In genomic region chr13:26991508-26992181, GRCh38 we compare ENCODE assay signal across 16 cellular contexts.
DNase-seq lines count a peak whose midpoint lies in the region; ATAC-seq lines count a peak whose summit lies in the region.
"Had no signal": no experiment of that assay in that cellular context is flagged by ENCODE, and none has a peak within 500 bp of the region (broad histone marks: within the 10 kb centered on the region; RNA-seq: fewer than 3 reads in every experiment).

No MANE protein-coding gene starts in this region.

- H3K9me3 ChIP-seq in GM23248 (ENCODE audit: low read depth): no peaks in the 10 kb centered on the region
- H3K9me3 ChIP-seq: vagina had no signal

- no peaks in the 10 kb centered on the region for H3K36me3 ChIP-seq in GM23248 (ENCODE audit: low read depth)
- H3K36me3 ChIP-seq: vagina had no signal

- H3K36me3 Mint-ChIP-seq in activated naive CD4-positive, alpha-beta T cell treated with anti-CD3 and anti-CD28 coated beads, Interleukin-2, amount 10 ng/mL, durations not matched to agents 7 days and 5 days: no peaks in the 10 kb centered on the region
- H3K36me3 Mint-ChIP-seq: naive thymus-derived CD8-positive, alpha-beta T cell had no signal

- no peaks in the 10 kb centered on the region for H3K4me1 ChIP-seq in GM23248 (ENCODE audit: insufficient read depth)

- 57 to 58% methylated on average over 12 of the region's 12 CpGs for WGBS in GM23248 (ENCODE audit: low coverage in 1 of 2, low lambda C conversion rate in 2 of 2, missing lambda C conversion rate in 2 of 2), 2 experiments

- DNase-seq in C1 segment of cervical spinal cord (lab: John Stamatoyannopoulos, UW) (peak in 11 of 14 donors; percentile 15 to 78 (median 56)), islet precursor cell (peak; percentile 53), posterior vena cava (ENCODE audit: low spot score) (peak; percentile 66), GM23248 (no peak)
- no peak for DNase-seq in activated naive CD4-positive, alpha-beta T cell treated with anti-CD3 and anti-CD28 coated beads, Interleukin-2, amount 10 ng/mL, durations not matched to agents 7 days and 5 days
- DNase-seq: activated naive CD4-positive, alpha-beta T cell treated with Interleukin-2 at 50 U/mL for 16 hours; Calu3; foreskin fibroblast; naive thymus-derived CD8-positive, alpha-beta T cell; NCI-H1092 treated with DMSO at 0.1 percent for 48 hours; stimulated activated CD4-positive, alpha-beta T cell treated with anti-CD3 and anti-CD28 coated beads, Interleukin-4, amount 100 ng/mL, for 4 hours had no signal

- H3K4me1 Mint-ChIP-seq in activated naive CD4-positive, alpha-beta T cell treated with anti-CD3 and anti-CD28 coated beads, Interleukin-2, amount 10 ng/mL, durations not matched to agents 7 days and 5 days: no peaks in the 10 kb centered on the region
- H3K4me1 Mint-ChIP-seq: naive thymus-derived CD8-positive, alpha-beta T cell had no signal

- H3K27me3 Mint-ChIP-seq in activated naive CD4-positive, alpha-beta T cell treated with anti-CD3 and anti-CD28 coated beads, Interleukin-2, amount 10 ng/mL, durations not matched to agents 7 days and 5 days: peaks cover 30% of the 10 kb centered on the region

- H3F3A ChIP-seq in GM23248 (ENCODE audit: insufficient read depth): no peaks in the 10 kb centered on the region

- no peak for ATAC-seq in HG03039 (IDR thresholded peaks at IDR 0.05; ENCODE audit: unreplicated experiment)
- no peak for ATAC-seq in GM21576 (IDR thresholded peaks at IDR 0.05; ENCODE audit: unreplicated experiment)
- ATAC-seq: naive thymus-derived CD8-positive, alpha-beta T cell had no signal

- intact Hi-C loops in posterior vena cava (cut with DNase I): loop anchor here in 1 of 2 donors (5.0 kb wide), 1 partner anchor 181 kb away; the partner anchor contains the start of gene USP12

- H3K9ac ChIP-seq in GM23248: no peak overlapping the region

- no peaks in the 10 kb centered on the region for H3K9me3 Mint-ChIP-seq in activated naive CD4-positive, alpha-beta T cell treated with anti-CD3 and anti-CD28 coated beads, Interleukin-2, amount 10 ng/mL, durations not matched to agents 7 days and 5 days

- H3K9me2 ChIP-seq in GM23248 (ENCODE audit: insufficient read depth): no peaks in the 10 kb centered on the region

- no peak overlapping the region for H3K27ac Mint-ChIP-seq in activated naive CD4-positive, alpha-beta T cell treated with anti-CD3 and anti-CD28 coated beads, Interleukin-2, amount 10 ng/mL, durations not matched to agents 7 days and 5 days
- H3K27ac Mint-ChIP-seq: naive thymus-derived CD8-positive, alpha-beta T cell had no signal

- H3K4me2 ChIP-seq in GM23248 (ENCODE audit: unreplicated experiment): no peak overlapping the region

- in situ Hi-C loops in GM23248 (cut with MboI): loop anchor here (25.0 kb wide), 1 partner anchor 996 kb away; the partner anchor contains the start of gene URAD

- H3K4me3 ChIP-seq in GM23248: no peak overlapping the region
- H3K4me3 ChIP-seq: vagina had no signal

- CTCF ChIA-PET in activated naive CD4-positive, alpha-beta T cell treated with anti-CD3 and anti-CD28 coated beads, Interleukin-2, amount 10 ng/mL, durations not matched to agents 7 days and 5 days (lab: Charles Lee): no interaction called here

- H3K79me2 ChIP-seq in GM23248 (ENCODE audit: insufficient read depth): no peaks in the 10 kb centered on the region

- no peaks in the 10 kb centered on the region for H4K20me1 ChIP-seq in GM23248 (ENCODE audit: insufficient read depth)

- H2AFZ ChIP-seq in GM23248: no peak overlapping the region

- H3K27me3 ChIP-seq in GM23248 (replicated peaks; ENCODE audit: insufficient read depth): peaks cover 16% of the 10 kb centered on the region
- H3K27me3 ChIP-seq: vagina had no signal

- no peak overlapping the region for H3K4me3 Mint-ChIP-seq in activated naive CD4-positive, alpha-beta T cell treated with anti-CD3 and anti-CD28 coated beads, Interleukin-2, amount 10 ng/mL, durations not matched to agents 7 days and 5 days
- H3K4me3 Mint-ChIP-seq: naive thymus-derived CD8-positive, alpha-beta T cell had no signal

- H3K27ac ChIP-seq in angular gyrus (ENCODE audit: low read depth, low read length) (peak overlapping the region; percentile 93), GM23248 (no peak overlapping the region)
- H3K27ac ChIP-seq: vagina, VCaP had no signal

Comparison
In these comparisons a context has a peak if more than half of its experiments do, and no peak if none do; other contexts are left out.
1. DNase-seq: peak in C1 segment of cervical spinal cord (11 of 14), islet precursor cell (single experiment) and posterior vena cava (single experiment); none in activated naive CD4-positive, alpha-beta T cell treated with anti-CD3 and anti-CD28 coated beads, Interleukin-2, amount 10 ng/mL, durations not matched to agents 7 days and 5 days (single experiment) and GM23248 (single experiment).